ENCODE assay signal across 23 cellular contexts in genomic region chr7:106372121-106372520, GRCh38.
"Had no signal": no experiment of that assay in that cellular context is flagged by ENCODE, and none has a peak within 500 bp of the region (broad histone marks: within the 10 kb centered on the region; RNA-seq: fewer than 3 reads in every experiment).

No MANE protein-coding gene starts in this region.

- H3K4me3 ChIP-seq: esophagus squamous epithelium, lower lobe of right lung, tibial nerve, uterus had no signal

- H3K4me1 Mint-ChIP-seq: natural killer cell had no signal

- H3K36me3 ChIP-seq: esophagus squamous epithelium, lower lobe of right lung, tibial nerve, uterus had no signal

- H3K27me3 ChIP-seq: esophagus squamous epithelium, tibial nerve, uterus had no signal

- H3K36me3 Mint-ChIP-seq: activated naive CD8-positive, alpha-beta T cell treated with anti-CD3 and anti-CD28 coated beads, Interleukin-2, amount 10 ng/mL, durations not matched to agents 7 days and 5 days; natural killer cell had no signal

- H3K4me1 ChIP-seq: lower lobe of right lung, tibial nerve, uterus had no signal

- ATAC-seq: activated CD8-positive, alpha-beta T cell treated with anti-CD3 and anti-CD28 coated beads for 36 hours; stimulated activated naive CD8-positive, alpha-beta T cell treated with anti-CD3 and anti-CD28 coated beads, Interleukin-15, Interleukin-2, amounts not matched to agents 100 U/mL and 50 U/mL, for 24 hours had no signal

- FAIRE-seq: endothelial cell of umbilical vein had no signal

- H3K27me3 Mint-ChIP-seq: activated B cell treated with CpG ODN at 0.5 μM for 24 hours; activated CD4-positive, alpha-beta T cell treated with anti-CD3 and anti-CD28 coated beads, Interleukin-2, amount 10 ng/mL, durations not matched to agents 24 days and 14 days; activated CD8-positive, alpha-beta T cell treated with anti-CD3 and anti-CD28 coated beads for 36 hours; activated naive CD8-positive, alpha-beta T cell treated with anti-CD3 and anti-CD28 coated beads, Interleukin-2, amount 10 ng/mL, durations not matched to agents 7 days and 5 days had no signal

- H3K27ac ChIP-seq: esophagus squamous epithelium, lower lobe of right lung, tibial nerve, uterus had no signal

- H3K9me3 ChIP-seq: esophagus squamous epithelium, lower lobe of right lung, tibial nerve, uterus had no signal

- DNase-seq: activated B cell treated with CpG ODN at 0.5 μM for 24 hours; activated CD4-positive, alpha-beta T cell treated with anti-CD3 and anti-CD28 coated beads, Interleukin-2, amount 10 ng/mL, durations not matched to agents 24 days and 14 days; activated CD8-positive, alpha-beta T cell treated with anti-CD3 and anti-CD28 coated beads for 36 hours; activated naive CD4-positive, alpha-beta T cell treated with Interleukin-2 at 50 U/mL for 16 hours; activated naive CD8-positive, alpha-beta T cell treated with anti-CD3 and anti-CD28 coated beads, Interleukin-2, amount 10 ng/mL, durations not matched to agents 7 days and 5 days; activated T-cell treated with anti-CD3 and anti-CD28 coated beads, Interleukin-2, amount 50 U/mL, for 1 hour; dermis blood vessel endothelial cell; effector memory CD4-positive, alpha-beta T cell; esophagus squamous epithelium; glutamatergic neuron; hypothalamus; islet precursor cell; natural killer cell; posterior cingulate gyrus; retina; stimulated activated CD4-positive, alpha-beta T cell treated with anti-CD3 and anti-CD28 coated beads, Interleukin-2, amount 100 ng/mL, for 24 hours; stimulated activated naive CD8-positive, alpha-beta T cell treated with anti-CD3 and anti-CD28 coated beads, Interleukin-15, Interleukin-2, amounts not matched to agents 100 U/mL and 50 U/mL, for 24 hours; uterus had no signal

- H3K9me3 Mint-ChIP-seq: activated B cell treated with CpG ODN at 0.5 μM for 24 hours; activated T-helper 2 cell treated with anti-CD3 and anti-CD28 coated beads, Interferon-gamma antibody, Interleukin-2, Interleukin-4, amounts not matched to agents 10 μg/mL and 5 μg/mL and 100 μg/mL, durations not matched to agents 14 hours and 24 hours and 36 hours; natural killer cell; T-helper 2 cell treated with Interferon-gamma antibody and Interleukin-4, amounts not matched to agents 5 μg/mL and 100 μg/mL, for 36 hours had no signal

- H3K4me3 Mint-ChIP-seq: activated B cell treated with CpG ODN at 0.5 μM for 24 hours; activated CD4-positive, alpha-beta T cell treated with anti-CD3 and anti-CD28 coated beads, Interleukin-2, amount 10 ng/mL, durations not matched to agents 24 days and 14 days; activated CD8-positive, alpha-beta T cell treated with anti-CD3 and anti-CD28 coated beads for 36 hours; activated naive CD8-positive, alpha-beta T cell treated with anti-CD3 and anti-CD28 coated beads, Interleukin-2, amount 10 ng/mL, durations not matched to agents 7 days and 5 days; natural killer cell; T-helper 2 cell treated with Interferon-gamma antibody and Interleukin-4, amounts not matched to agents 5 μg/mL and 100 μg/mL, for 36 hours had no signal

- H3K27ac Mint-ChIP-seq: activated B cell treated with CpG ODN at 0.5 μM for 24 hours; activated CD4-positive, alpha-beta T cell treated with anti-CD3 and anti-CD28 coated beads, Interleukin-2, amount 10 ng/mL, durations not matched to agents 24 days and 14 days; activated CD8-positive, alpha-beta T cell treated with anti-CD3 and anti-CD28 coated beads for 36 hours; activated naive CD8-positive, alpha-beta T cell treated with anti-CD3 and anti-CD28 coated beads, Interleukin-2, amount 10 ng/mL, durations not matched to agents 7 days and 5 days; activated T-helper 2 cell treated with anti-CD3 and anti-CD28 coated beads, Interferon-gamma antibody, Interleukin-2, Interleukin-4, amounts not matched to agents 10 μg/mL and 5 μg/mL and 100 μg/mL, durations not matched to agents 14 hours and 24 hours and 36 hours; natural killer cell; T-helper 2 cell treated with Interferon-gamma antibody and Interleukin-4, amounts not matched to agents 5 μg/mL and 100 μg/mL, for 36 hours had no signal
